ENCODE assay signal across 1 cellular context in genomic region chr6:74607468-74607867, GRCh38.
TF ChIP-seq lines count a peak whose summit lies in the region.

No MANE protein-coding gene starts in this region.

TF ChIP-seq in endothelial cell of umbilical vein, 7 proteins besides CTCF, POLR2A, EP300 and RAD21 (continued from another document):
- TF ChIP-seq POLR2AphosphoS5 (IDR thresholded peaks at IDR 0.05; ENCODE audit: insufficient read depth, low read depth, low read length): no peak
